ENCODE assay signal across 14 cellular contexts in the genomic region with DNA sequence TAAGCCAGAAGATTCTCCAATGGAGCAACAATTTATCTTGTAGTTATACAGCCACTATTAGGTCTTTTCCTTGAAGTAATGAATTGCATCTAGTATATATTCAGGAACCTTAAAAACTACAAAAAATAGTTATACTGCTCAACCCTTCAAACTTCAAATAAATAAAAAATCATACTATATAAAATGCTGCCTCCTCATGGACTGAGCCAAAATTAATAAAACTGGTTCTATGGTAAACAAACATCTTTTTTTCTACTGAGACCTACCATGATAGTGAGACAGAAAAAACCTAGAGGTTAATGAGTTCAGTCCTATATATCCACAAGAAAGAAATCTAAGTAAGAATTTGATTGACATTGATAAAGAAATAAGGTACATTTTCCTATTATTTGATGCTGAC.
DNase-seq lines count a peak whose midpoint lies in the region; ATAC-seq and TF ChIP-seq lines count a peak whose summit lies in the region.
"Had no signal": no experiment of that assay in that cellular context is flagged by ENCODE, and none has a peak within 500 bp of the region (broad histone marks: within the 10 kb centered on the region; RNA-seq: fewer than 3 reads in every experiment).

No MANE protein-coding gene starts in this region.

- peaks cover 11% of the 10 kb centered on the region; the same call in 1 of the 2 replicates for H3F3A ChIP-seq in PC-9 (ENCODE audit: insufficient read depth, low read depth)

- no peaks in the 10 kb centered on the region for H3K79me2 ChIP-seq in PC-9 (ENCODE audit: low read depth)

- intact Hi-C loops in MCF 10A (cut with micrococcal nuclease) = loop anchor here (5.0 to 10.0 kb wide), 2 partner anchors 69 to 808 kb away; a partner anchor contains a TSS
- intact Hi-C loops in breast epithelium (cut with DNase I; ENCODE audit: low total_unique reads) = no loop called here
- intact Hi-C loops in PC-9 (cut with micrococcal nuclease; ENCODE audit: unreplicated experiment) = loop anchor here (5.0 kb wide), 1 partner anchor 36 kb away; no protein-coding TSS in a partner anchor

- H3K4me1 Mint-ChIP-seq in MCF 10A (ENCODE audit: insufficient read depth, unreplicated experiment) = peaks cover 23% of the 10 kb centered on the region
- H3K4me1 Mint-ChIP-seq in chondrocyte (ENCODE audit: low read depth) = peaks cover 20% of the 10 kb centered on the region
- H3K4me1 Mint-ChIP-seq in activated CD4-positive, alpha-beta memory T cell treated with anti-CD3 and anti-CD28 coated beads, Interleukin-2, amount 10 ng/mL, durations not matched to agents 7 days and 5 days = no peaks in the 10 kb centered on the region

- POLR2A ChIA-PET in MCF 10A (lab: Yijun Ruan, JAX) (interaction anchor here (0.9 to 1.8 kb wide), 6 partner anchors 10 to 67 kb away, joined by 3 to 9 read pairs (median 4); a partner anchor contains a TSS), PC-9 (lab: Charles Lee; ENCODE audit: unreplicated experiment) (interaction anchor here (0.6 kb wide), 1 partner anchor 199 kb away, joined by 6 read pairs; no protein-coding TSS in a partner anchor)
- POLR2A ChIA-PET in activated CD4-positive, alpha-beta memory T cell treated with anti-CD3 and anti-CD28 coated beads, Interleukin-2, amount 10 ng/mL, durations not matched to agents 7 days and 5 days (lab: Charles Lee) = no interaction called here

- H3K27me3 Mint-ChIP-seq in MCF 10A (ENCODE audit: insufficient read depth, unreplicated experiment) = no peaks in the 10 kb centered on the region
- no peaks in the 10 kb centered on the region for H3K27me3 Mint-ChIP-seq in chondrocyte (ENCODE audit: low read depth)
- no peaks in the 10 kb centered on the region for H3K27me3 Mint-ChIP-seq in activated CD4-positive, alpha-beta memory T cell treated with anti-CD3 and anti-CD28 coated beads, Interleukin-2, amount 10 ng/mL, durations not matched to agents 7 days and 5 days
- H3K27me3 Mint-ChIP-seq: CD4-positive, CD25-positive, alpha-beta regulatory T cell had no signal

- H3K9me2 ChIP-seq in PC-9 (ENCODE audit: insufficient read depth) = 0 out of 2 replicates have a peak, but pooled peaks cover 4% of the 10 kb centered on the region

- DNase-seq in MCF 10A (ENCODE audit: unreplicated experiment) (no peak), breast epithelium (ENCODE audit: low spot score in 2 of 2) (no peak), PC-9 (no peak), chondrocyte (ENCODE audit: low spot score) (no peak)
- no peak for DNase-seq in activated CD4-positive, alpha-beta memory T cell treated with anti-CD3 and anti-CD28 coated beads, Interleukin-2, amount 10 ng/mL, durations not matched to agents 7 days and 5 days
- no peak for DNase-seq in stimulated activated CD4-positive, alpha-beta T cell treated with anti-CD3 and anti-CD28 coated beads, Interleukin-2, amount 100 ng/mL, for 48 hours
- DNase-seq: CD4-positive, CD25-positive, alpha-beta regulatory T cell; Kasumi-1; NCI-H1092; NCI-H1694; NCI-H2107; Right ventricle myocardium superior had no signal

- peak; percentile 9 for TF ChIP-seq CTCF in MCF 10A (IDR thresholded peaks at IDR 0.05; ENCODE audit: unreplicated experiment)
- no peak for TF ChIP-seq CTCF in breast epithelium (IDR thresholded peaks at IDR 0.05)
- no peak for TF ChIP-seq CTCF in PC-9 (conservative IDR thresholded peaks at IDR 0.05)
- peak; percentile 39 for TF ChIP-seq CTCF in chondrocyte (IDR thresholded peaks at IDR 0.05)

- H3K36me3 Mint-ChIP-seq in MCF 10A (ENCODE audit: insufficient read depth, unreplicated experiment) = peaks cover 6% of the 10 kb centered on the region
- H3K36me3 Mint-ChIP-seq in chondrocyte (ENCODE audit: low read depth) = peaks cover 4% of the 10 kb centered on the region
- H3K36me3 Mint-ChIP-seq in activated CD4-positive, alpha-beta memory T cell treated with anti-CD3 and anti-CD28 coated beads, Interleukin-2, amount 10 ng/mL, durations not matched to agents 7 days and 5 days (ENCODE audit: low read depth) = no peaks in the 10 kb centered on the region

- no peak overlapping the region for H2AFZ ChIP-seq in PC-9

- H3K27ac ChIP-seq in breast epithelium = no peak overlapping the region
- no peak overlapping the region for H3K27ac ChIP-seq in PC-9

- H3K4me3 Mint-ChIP-seq in MCF 10A (ENCODE audit: unreplicated experiment) = peak overlapping the region; percentile 60
- no peak overlapping the region for H3K4me3 Mint-ChIP-seq in chondrocyte (ENCODE audit: unreplicated experiment)
- H3K4me3 Mint-ChIP-seq in activated CD4-positive, alpha-beta memory T cell treated with anti-CD3 and anti-CD28 coated beads, Interleukin-2, amount 10 ng/mL, durations not matched to agents 7 days and 5 days = no peak overlapping the region
- H3K4me3 Mint-ChIP-seq: CD4-positive, CD25-positive, alpha-beta regulatory T cell had no signal

- ATAC-seq in HG02884 (IDR thresholded peaks at IDR 0.05; ENCODE audit: unreplicated experiment) (no peak), GM18520 (IDR thresholded peaks at IDR 0.05; ENCODE audit: unreplicated experiment) (no peak)

- H3K4me1 ChIP-seq in breast epithelium (no peaks in the 10 kb centered on the region), PC-9 (replicated peaks; ENCODE audit: insufficient read depth) (peaks cover 24% of the 10 kb centered on the region)

- H3K9me3 ChIP-seq in breast epithelium (no peaks in the 10 kb centered on the region), PC-9 (ENCODE audit: insufficient read depth, low read depth) (no peaks in the 10 kb centered on the region; the same call in 1 of the 2 replicates)

- TF ChIP-seq POLR2A in breast epithelium (IDR thresholded peaks at IDR 0.05) = no peak

- BruUV-seq in MCF 10A (replicated peaks; lab: Mats Ljungman, UMichigan) (no TSS peak), PC-9 (replicated peaks; lab: Mats Ljungman, UMichigan) (no TSS peak)

- H4K20me1 ChIP-seq in PC-9 (ENCODE audit: insufficient read depth) = no peaks in the 10 kb centered on the region; the same call in 1 of the 2 replicates

- H3K9me3 Mint-ChIP-seq in MCF 10A (ENCODE audit: unreplicated experiment) (peaks cover 18% of the 10 kb centered on the region), chondrocyte (ENCODE audit: low read depth) (no peaks in the 10 kb centered on the region)
- no peaks in the 10 kb centered on the region for H3K9me3 Mint-ChIP-seq in activated CD4-positive, alpha-beta memory T cell treated with anti-CD3 and anti-CD28 coated beads, Interleukin-2, amount 10 ng/mL, durations not matched to agents 7 days and 5 days

- H3K36me3 ChIP-seq in breast epithelium (no peaks in the 10 kb centered on the region), PC-9 (ENCODE audit: low read depth) (no peaks in the 10 kb centered on the region)

- H3K4me3 ChIP-seq in breast epithelium (no peak overlapping the region), PC-9 (no peak overlapping the region)

- H3K4me2 ChIP-seq in PC-9 = 0 out of 2 replicates have a peak overlapping the region, but pooled peaks have one; percentile 44

- H3K27me3 ChIP-seq in breast epithelium = no peaks in the 10 kb centered on the region
- H3K27me3 ChIP-seq in PC-9 (ENCODE audit: insufficient read depth, low read depth) = no peaks in the 10 kb centered on the region

- CTCF ChIA-PET in MCF 10A (lab: Yijun Ruan, JAX) = interaction anchor here (1.0 to 1.3 kb wide), 5 partner anchors 9 to 67 kb away, joined by 3 read pairs; a partner anchor contains a TSS
- CTCF ChIA-PET in PC-9 (lab: Charles Lee) = no interaction called here
- CTCF ChIA-PET in activated CD4-positive, alpha-beta memory T cell treated with anti-CD3 and anti-CD28 coated beads, Interleukin-2, amount 10 ng/mL, durations not matched to agents 7 days and 5 days (lab: Charles Lee) = no interaction called here

- peak overlapping the region; percentile 91 for H3K27ac Mint-ChIP-seq in MCF 10A (ENCODE audit: low read depth, unreplicated experiment)
- peak overlapping the region; percentile 45 for H3K27ac Mint-ChIP-seq in chondrocyte (ENCODE audit: unreplicated experiment)
- H3K27ac Mint-ChIP-seq in activated CD4-positive, alpha-beta memory T cell treated with anti-CD3 and anti-CD28 coated beads, Interleukin-2, amount 10 ng/mL, durations not matched to agents 7 days and 5 days = no peak overlapping the region
- H3K27ac Mint-ChIP-seq: CD4-positive, CD25-positive, alpha-beta regulatory T cell had no signal

Comparison
In these comparisons a context has a peak if more than half of its experiments do, and no peak if none do; other contexts are left out.
1. CTCF ChIP-seq: peak in MCF 10A (single experiment) and chondrocyte (single experiment); none in breast epithelium (0 of 3) and PC-9 (single experiment).